ENCODE assay signal across 8 cellular contexts in the genomic region with DNA sequence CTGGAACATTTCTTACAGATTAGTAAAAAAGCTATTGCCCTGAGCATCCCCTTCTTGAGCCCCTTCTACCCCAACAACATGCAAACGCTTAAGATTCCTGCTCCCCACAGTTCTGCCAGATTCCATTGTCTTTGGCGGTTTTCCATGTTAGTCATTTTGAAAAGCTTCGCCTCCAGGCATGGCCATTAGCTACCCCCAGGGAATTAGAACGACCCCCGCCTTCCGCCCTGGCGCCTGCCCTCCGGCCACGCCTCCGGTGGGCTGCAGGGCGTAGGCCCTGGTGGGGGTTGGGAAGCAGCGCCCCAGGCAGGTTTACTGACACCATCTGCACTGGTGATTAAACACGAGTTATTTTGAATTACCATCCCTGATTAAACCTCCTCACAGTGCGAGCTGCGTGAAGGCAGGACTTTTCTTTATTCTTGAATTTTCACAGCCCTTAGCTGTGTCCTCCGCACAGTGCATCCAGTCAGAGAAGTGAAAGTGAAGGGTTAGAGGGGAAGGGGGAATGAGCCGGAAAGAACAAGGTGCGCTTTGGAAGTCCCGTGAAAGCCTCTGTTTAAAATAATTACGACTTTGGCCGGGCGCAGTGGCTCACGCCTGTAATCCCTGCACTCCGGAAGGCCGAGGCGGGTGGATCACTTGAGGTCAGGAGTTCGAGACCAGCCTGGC. TPM values are rescaled to one million over a fixed set of nuclear protein-coding genes. Genes with fewer than 3 reads are reported as not detected.
A peak's percentile ranks its signal among the peaks of the same experiment; 100 is the strongest.
DNase-seq lines count a peak whose midpoint lies in the region; ATAC-seq, FAIRE-seq and TF ChIP-seq lines count a peak whose summit lies in the region.
"Not testable (repeated sequence)": the region's sequence is repeated elsewhere in the genome, so short reads cannot be mapped to it uniquely, and the experiment has no call there.

No MANE protein-coding gene starts in this region.

- not testable (repeated sequence) for H3K4me3 ChIP-seq in RWPE2 (ENCODE audit: severe bottlenecking); endothelial cell of umbilical vein (replicated peaks in 1 of 3; ENCODE audit: insufficient read depth in 1 of 3, low read depth in 1 of 3, low read length in 3 of 3); right cardiac atrium (ENCODE audit: low read length); HepG2 (replicated peaks in 1 of 3; ENCODE audit: insufficient read depth in 1 of 3, low read depth in 2 of 3, low read length in 3 of 3); gastrocnemius medialis; aorta (ENCODE audit: low read length in 2 of 2)

- peak; percentile 78 for ATAC-seq in RWPE2 (ENCODE audit: low read depth)
- ATAC-seq in Right ventricle myocardium superior (ENCODE audit: poor library complexity) = peak; percentile 72
- ATAC-seq in right cardiac atrium = peak; percentile 79 to 94
- ATAC-seq in HepG2 = peak; percentile 76
- peak; percentile 27 to 52 for ATAC-seq in naive B cell (ENCODE audit: low read depth in 2 of 2)
- ATAC-seq in gastrocnemius medialis = peak; percentile 45 to 73
- ATAC-seq in aorta (ENCODE audit: low FRiP score) = peak; percentile 84

- H3K36me3 ChIP-seq in RWPE2 (ENCODE audit: low read depth); endothelial cell of umbilical vein (ENCODE audit: control insufficient read depth in 2 of 2, extremely low read depth in 1 of 2, insufficient read depth in 2 of 2, low read length in 2 of 2); HepG2 (replicated peaks in 1 of 2; ENCODE audit: control insufficient read depth in 1 of 2, insufficient read depth in 2 of 2, low read length in 2 of 2); gastrocnemius medialis; aorta (ENCODE audit: control insufficient read depth in 1 of 2, insufficient read depth in 2 of 2, low read length in 1 of 2): not testable (repeated sequence)

- not testable (repeated sequence) for H3K4me1 ChIP-seq in RWPE2 (ENCODE audit: insufficient read depth, poor library complexity, severe bottlenecking); endothelial cell of umbilical vein (ENCODE audit: control insufficient read depth, extremely low read depth, insufficient read depth, low read length); right cardiac atrium (ENCODE audit: control insufficient read depth, insufficient read depth, low read length); HepG2 (ENCODE audit: insufficient read depth, low read length); gastrocnemius medialis; aorta (ENCODE audit: control insufficient read depth in 1 of 2, insufficient read depth in 2 of 2, low read length in 2 of 2)

- in situ Hi-C loops in HepG2 (cut with HindIII; ENCODE audit: extremely low pct_ligation_motif_present, low pct_unique_long_range_greater_than_20kb); gastrocnemius medialis (cut with MboI; ENCODE audit: low sequenced_read_pairs in 4 of 4): not testable (repeated sequence)

- WGBS in right cardiac atrium = no CpG with 5 or more reads among the region's 27 CpGs
- WGBS in HepG2 (ENCODE audit: low lambda C conversion rate) = no CpG with 5 or more reads among the region's 27 CpGs
- WGBS in aorta, 2 donors = no CpG with 5 or more reads among the region's 27 CpGs

- TF ChIP-seq EP300 in HepG2 (IDR thresholded peaks at IDR 0.05; ENCODE audit: low read depth in 2 of 2, low read length in 2 of 2); HepG2 (CRISPR knock-in tag; IDR thresholded peaks at IDR 0.05; ENCODE audit: borderline replicate concordance): not testable (repeated sequence)

- not testable (repeated sequence) for H3K4me3 Mint-ChIP-seq in naive B cell

- not testable (repeated sequence) for H3K27me3 ChIP-seq in RWPE2 (ENCODE audit: insufficient read depth, poor library complexity, severe bottlenecking); endothelial cell of umbilical vein (ENCODE audit: control insufficient read depth in 2 of 2, insufficient read depth in 2 of 2, low read length in 2 of 2); right cardiac atrium (ENCODE audit: control insufficient read depth, insufficient read depth); HepG2 (ENCODE audit: control insufficient read depth in 1 of 2, insufficient read depth in 2 of 2, low read length in 2 of 2); gastrocnemius medialis; aorta (ENCODE audit: control insufficient read depth in 1 of 2, insufficient read depth in 2 of 2, low read length in 1 of 2)

- CTCF ChIA-PET in endothelial cell of umbilical vein (lab: Charles Lee); HepG2 (lab: Yijun Ruan, JAX; ENCODE audit: low intra/inter-chr PET ratio, low total read pairs): not testable (repeated sequence)

- dilution Hi-C loops in endothelial cell of umbilical vein (cut with MboI; ENCODE audit: extremely low pct_ligation_motif_present, low sequenced_read_pairs) = not testable (repeated sequence)

- not testable (repeated sequence) for H3K9ac ChIP-seq in endothelial cell of umbilical vein (replicated peaks; ENCODE audit: extremely low read depth, insufficient read depth, low read length); HepG2 (ENCODE audit: insufficient read depth, low read depth, low read length)

- H3K9me1 ChIP-seq in endothelial cell of umbilical vein (replicated peaks; ENCODE audit: control insufficient read depth, extremely low read depth, insufficient read depth, low read length) = not testable (repeated sequence)

- not testable (repeated sequence) for H3K27ac ChIP-seq in RWPE2 (ENCODE audit: poor library complexity, severe bottlenecking); endothelial cell of umbilical vein (ENCODE audit: insufficient read depth, low read depth, low read length); right cardiac atrium (ENCODE audit: low read length); HepG2 (ENCODE audit: extremely low read length, insufficient read depth, low read length); gastrocnemius medialis; aorta (ENCODE audit: low read depth in 1 of 2, low read length in 2 of 2)

- not testable (repeated sequence) for H2AFZ ChIP-seq in endothelial cell of umbilical vein (ENCODE audit: low read depth, low read length); HepG2 (ENCODE audit: low read length)

- not testable (repeated sequence) for H3K27me3 Mint-ChIP-seq in naive B cell

- TF ChIP-seq RAD21 in HepG2 (CRISPR knock-in tag; IDR thresholded peaks at IDR 0.05) = not testable (repeated sequence)

- not testable (repeated sequence) for H3K4me1 Mint-ChIP-seq in naive B cell

- FAIRE-seq in endothelial cell of umbilical vein (lab: Jason Lieb, UNC) = peak; percentile 74
- FAIRE-seq in HepG2 (lab: Jason Lieb, UNC) = not testable (repeated sequence)

- H3K9me3 Mint-ChIP-seq in naive B cell = not testable (repeated sequence)

- intact Hi-C loops in endothelial cell of umbilical vein (cut with micrococcal nuclease); Right ventricle myocardium superior (cut with DNase I); right cardiac atrium (cut with DNase I); HepG2 (cut with micrococcal nuclease; ENCODE audit: unreplicated experiment); gastrocnemius medialis (cut with DNase I; ENCODE audit: low total_unique reads); aorta (cut with DNase I): not testable (repeated sequence)

- H3K79me2 ChIP-seq in endothelial cell of umbilical vein (ENCODE audit: control insufficient read depth, insufficient read depth, low read length); HepG2 (ENCODE audit: insufficient read depth, low read length): not testable (repeated sequence)

- TF ChIP-seq CTCF in RWPE2 (IDR thresholded peaks at IDR 0.05; ENCODE audit: poor library complexity, severe bottlenecking); endothelial cell of umbilical vein (IDR thresholded peaks at IDR 0.05; ENCODE audit: extremely low read depth in 1 of 2, insufficient read depth in 1 of 2, low read depth in 1 of 2, low read length in 2 of 2); HepG2 (CRISPR knock-in tag; IDR thresholded peaks at IDR 0.05); gastrocnemius medialis (IDR thresholded peaks at IDR 0.05 in 4 of 5, conservative IDR thresholded peaks at IDR 0.05 in 1 of 5): not testable (repeated sequence)

- H3K4me2 ChIP-seq in endothelial cell of umbilical vein (ENCODE audit: insufficient read depth, low read length); HepG2 (ENCODE audit: low read depth, low read length): not testable (repeated sequence)

- H4K20me1 ChIP-seq in endothelial cell of umbilical vein (replicated peaks; ENCODE audit: control insufficient read depth, extremely low read depth, insufficient read depth, low read length); HepG2 (ENCODE audit: insufficient read depth, low read length): not testable (repeated sequence)

- POLR2A ChIA-PET in endothelial cell of umbilical vein (lab: Charles Lee); HepG2 (lab: Yijun Ruan, JAX): not testable (repeated sequence)

- BruUV-seq in endothelial cell of umbilical vein (replicated peaks; lab: Mats Ljungman, UMichigan); HepG2 (replicated peaks; lab: Mats Ljungman, UMichigan): not testable (repeated sequence)

- DNase-seq in RWPE2 (ENCODE audit: low spot score); endothelial cell of umbilical vein (ENCODE audit: low read depth, low spot score); Right ventricle myocardium superior; right cardiac atrium; HepG2 (ENCODE audit: low spot score); naive B cell; gastrocnemius medialis; aorta: not testable (repeated sequence)

- not testable (repeated sequence) for H3K9me3 ChIP-seq in RWPE2 (ENCODE audit: severe bottlenecking); endothelial cell of umbilical vein (replicated peaks; ENCODE audit: control insufficient read depth, insufficient read depth, low read length); right cardiac atrium (ENCODE audit: control insufficient read depth, low read length); HepG2 (ENCODE audit: low read length); gastrocnemius medialis; aorta (ENCODE audit: control insufficient read depth, low read length)

- not testable (repeated sequence) for TF ChIP-seq POLR2A in endothelial cell of umbilical vein (IDR thresholded peaks at IDR 0.05; ENCODE audit: low read depth, low read length); HepG2 (IDR thresholded peaks at IDR 0.05; ENCODE audit: insufficient read depth in 1 of 2, low read depth in 2 of 2, low read length in 2 of 2); gastrocnemius medialis (IDR thresholded peaks at IDR 0.05)

- not testable (repeated sequence) for H3K36me3 Mint-ChIP-seq in naive B cell

- not testable (repeated sequence) for H3K27ac Mint-ChIP-seq in naive B cell

RNA-seq across cellular contexts. Expression of a gene that starts 43.1 kb away (rescaled TPM):
- 1.7 TPM in 1 of 2 replicates, not detected in the other for total RNA-seq in endothelial cell of umbilical vein
- polyA plus RNA-seq in endothelial cell of umbilical vein = 34.5 and 39.0 TPM in 2 replicates
- polyA plus RNA-seq in endothelial cell of umbilical vein (2011; cell fraction: cytosol; rRNA removed) = 51.6 and 67.5 TPM in 2 replicates
- polyA plus RNA-seq in endothelial cell of umbilical vein (2011; cell fraction: nucleus; rRNA removed) = 19.9 and 28.0 TPM in 2 replicates
- polyA plus RNA-seq in endothelial cell of umbilical vein (2012) = 6.2 and 6.7 TPM in 2 replicates
- 52.2 and 69.2 TPM in 2 replicates for polyA minus RNA-seq in endothelial cell of umbilical vein
- 4.8 TPM for polyA minus RNA-seq in endothelial cell of umbilical vein (2011; cell fraction: cytosol; rRNA and poly(A)+ RNA removed)
- 6.0 and 9.3 TPM in 2 replicates for polyA minus RNA-seq in endothelial cell of umbilical vein (2011; cell fraction: nucleus; rRNA and poly(A)+ RNA removed)
- 0.38 TPM for total RNA-seq in Right ventricle myocardium superior
- under 1 TPM in 1 of 4 donors, not detected in 3; 0.63 TPM for total RNA-seq in right cardiac atrium
- 1.2 TPM for polyA plus RNA-seq in right cardiac atrium
- total RNA-seq in HepG2 (2016; rRNA removed; fragmentation: Illumina TruSeq; extraction: Trizol) = 3.3 and 3.6 TPM in 2 replicates
- 4.4 and 6.2 TPM in 2 replicates for total RNA-seq in HepG2 (2016; cell fraction: cytosol; rRNA removed; fragmentation: Illumina TruSeq; extraction: Trizol; ENCODE audit: low read depth)
- total RNA-seq in HepG2 (2016; cell fraction: insoluble cytoplasmic fraction; rRNA removed; fragmentation: Illumina TruSeq; extraction: Trizol) = 4.9 and 5.1 TPM in 2 replicates
- 2.7 and 6.5 TPM in 2 replicates for total RNA-seq in HepG2 (2016; cell fraction: membrane; rRNA removed; fragmentation: Illumina TruSeq; extraction: Trizol)
- 0.53 and 3.4 TPM in 2 replicates for total RNA-seq in HepG2 (2016; cell fraction: nucleus; rRNA removed; fragmentation: Illumina TruSeq; extraction: Trizol)
- 17.8 and 24.5 TPM in 2 replicates for polyA plus RNA-seq in HepG2 (2011; rRNA removed)
- 15.1 and 22.5 TPM in 2 replicates for polyA plus RNA-seq in HepG2 (2011; cell fraction: cytosol; rRNA removed)
- 3.0 and 4.0 TPM in 2 replicates for polyA plus RNA-seq in HepG2 (2011; cell fraction: nucleus; rRNA removed)
- polyA plus RNA-seq in HepG2 (2012) = 1.7 TPM in 1 of 2 replicates, not detected in the other
- polyA plus RNA-seq in HepG2 (2016; cell fraction: cytosol; fragmentation: Illumina TruSeq; extraction: Trizol; ENCODE audit: low read depth) = 5.9 and 8.8 TPM in 2 replicates
- polyA plus RNA-seq in HepG2 (2016; cell fraction: insoluble cytoplasmic fraction; fragmentation: Illumina TruSeq; extraction: Trizol; ENCODE audit: low read depth) = 2.6 and 3.6 TPM in 2 replicates
- 1.2 and 2.1 TPM in 2 replicates for polyA plus RNA-seq in HepG2 (2016; cell fraction: membrane; fragmentation: Illumina TruSeq; extraction: Trizol; ENCODE audit: low read depth)
- polyA plus RNA-seq in HepG2 (2016; cell fraction: nucleus; fragmentation: Illumina TruSeq; extraction: Trizol; ENCODE audit: insufficient read depth, low read depth) = 2.0 and 2.4 TPM in 2 replicates
- polyA minus RNA-seq in HepG2 (2011; rRNA and poly(A)+ RNA removed; ENCODE audit: low replicate concordance) = 4.2 and 11.8 TPM in 2 replicates
- 0.97 TPM in 1 of 2 replicates, not detected in the other for polyA minus RNA-seq in HepG2 (2011; cell fraction: cytosol; rRNA and poly(A)+ RNA removed)
- 1.0 and 1.2 TPM in 2 replicates for polyA minus RNA-seq in HepG2 (2011; cell fraction: nucleus; rRNA and poly(A)+ RNA removed)
- polyA plus RNA-seq in naive B cell (ENCODE audit: low read depth in 6 of 6) = 10 to 100 TPM in 1 of 6 donors, 1 to 10 TPM in 5; 5.6 to 12.2 (median 8.2) TPM
- 100 to 1,000 TPM in 1 of 4 donors, 10 to 100 TPM in 2, 1 to 10 TPM in 1; 6.1 to 279 (median 22.6) TPM for total RNA-seq in gastrocnemius medialis
- total RNA-seq in aorta = 1 to 10 TPM in 1 of 2 donors, under 1 TPM in 1; 0.75 to 1.2 TPM
- 1 to 10 TPM in 1 of 2 donors, not detected in 1; 1.8 TPM for polyA plus RNA-seq in aorta

RNA-seq across cellular contexts. Expression of a gene that starts 52.6 kb away (rescaled TPM):
- 19.7 and 26.4 TPM in 2 replicates for total RNA-seq in endothelial cell of umbilical vein
- polyA plus RNA-seq in endothelial cell of umbilical vein = 4.0 and 6.3 TPM in 2 replicates
- polyA plus RNA-seq in endothelial cell of umbilical vein (2011; cell fraction: cytosol; rRNA removed) = 9.7 and 12.6 TPM in 2 replicates
- polyA plus RNA-seq in endothelial cell of umbilical vein (2011; cell fraction: nucleus; rRNA removed) = 22.6 and 24.3 TPM in 2 replicates
- 18.3 and 19.4 TPM in 2 replicates for polyA plus RNA-seq in endothelial cell of umbilical vein (2012)
- polyA minus RNA-seq in endothelial cell of umbilical vein = 22.0 and 23.1 TPM in 2 replicates
- 8.7 TPM for polyA minus RNA-seq in endothelial cell of umbilical vein (2011; cell fraction: cytosol; rRNA and poly(A)+ RNA removed)
- 28.7 and 37.8 TPM in 2 replicates for polyA minus RNA-seq in endothelial cell of umbilical vein (2011; cell fraction: nucleus; rRNA and poly(A)+ RNA removed)
- total RNA-seq in Right ventricle myocardium superior = 1,574 TPM
- total RNA-seq in right cardiac atrium = 1,000 to 10,000 TPM; 1,463 to 2,379 (median 1,612) TPM
- polyA plus RNA-seq in right cardiac atrium = 857 TPM
- 10.3 and 16.1 TPM in 2 replicates for total RNA-seq in HepG2 (2016; rRNA removed; fragmentation: Illumina TruSeq; extraction: Trizol)
- total RNA-seq in HepG2 (2016; cell fraction: cytosol; rRNA removed; fragmentation: Illumina TruSeq; extraction: Trizol; ENCODE audit: low read depth) = 2.7 and 3.1 TPM in 2 replicates
- total RNA-seq in HepG2 (2016; cell fraction: insoluble cytoplasmic fraction; rRNA removed; fragmentation: Illumina TruSeq; extraction: Trizol) = 10.5 and 14.2 TPM in 2 replicates
- 6.6 and 7.5 TPM in 2 replicates for total RNA-seq in HepG2 (2016; cell fraction: membrane; rRNA removed; fragmentation: Illumina TruSeq; extraction: Trizol)
- total RNA-seq in HepG2 (2016; cell fraction: nucleus; rRNA removed; fragmentation: Illumina TruSeq; extraction: Trizol) = 14.6 and 15.3 TPM in 2 replicates
- polyA plus RNA-seq in HepG2 (2011; rRNA removed) = 4.8 and 5.9 TPM in 2 replicates
- 3.2 and 3.3 TPM in 2 replicates for polyA plus RNA-seq in HepG2 (2011; cell fraction: cytosol; rRNA removed)
- polyA plus RNA-seq in HepG2 (2011; cell fraction: nucleus; rRNA removed) = 8.7 and 9.7 TPM in 2 replicates
- 4.2 and 5.9 TPM in 2 replicates for polyA plus RNA-seq in HepG2 (2012)
- 1.9 and 2.5 TPM in 2 replicates for polyA plus RNA-seq in HepG2 (2016; cell fraction: cytosol; fragmentation: Illumina TruSeq; extraction: Trizol; ENCODE audit: low read depth)
- polyA plus RNA-seq in HepG2 (2016; cell fraction: insoluble cytoplasmic fraction; fragmentation: Illumina TruSeq; extraction: Trizol; ENCODE audit: low read depth) = 19.1 and 19.5 TPM in 2 replicates
- 4.1 and 4.8 TPM in 2 replicates for polyA plus RNA-seq in HepG2 (2016; cell fraction: membrane; fragmentation: Illumina TruSeq; extraction: Trizol; ENCODE audit: low read depth)
- polyA plus RNA-seq in HepG2 (2016; cell fraction: nucleus; fragmentation: Illumina TruSeq; extraction: Trizol; ENCODE audit: insufficient read depth, low read depth) = 17.7 and 22.8 TPM in 2 replicates
- 8.7 and 11.6 TPM in 2 replicates for polyA minus RNA-seq in HepG2 (2011; rRNA and poly(A)+ RNA removed; ENCODE audit: low replicate concordance)
- 7.1 and 8.3 TPM in 2 replicates for polyA minus RNA-seq in HepG2 (2011; cell fraction: cytosol; rRNA and poly(A)+ RNA removed)
- 17.4 and 19.7 TPM in 2 replicates for polyA minus RNA-seq in HepG2 (2011; cell fraction: nucleus; rRNA and poly(A)+ RNA removed)
- 10 to 100 TPM; 13.4 to 52.6 (median 35.6) TPM for polyA plus RNA-seq in naive B cell (ENCODE audit: low read depth in 6 of 6)
- total RNA-seq in gastrocnemius medialis = 1,000 to 10,000 TPM in 3 of 4 donors, 100 to 1,000 TPM in 1; 630 to 1,712 (median 1,308) TPM
- total RNA-seq in aorta = 100 to 1,000 TPM; 168 to 339 TPM
- 100 to 1,000 TPM in 1 of 2 donors, 10 to 100 TPM in 1; 70.7 to 107 TPM for polyA plus RNA-seq in aorta
